Comparison of ENCODE assay signal across 10 cellular contexts in genomic region chr1:200038645-200038986, GRCh38. TPM values are rescaled to one million over a fixed set of nuclear protein-coding genes. Genes with fewer than 3 reads are reported as not detected.
DNase-seq lines count a peak whose midpoint lies in the region; ATAC-seq and TF ChIP-seq lines count a peak whose summit lies in the region.
"Had no signal": no experiment of that assay in that cellular context is flagged by ENCODE, and none has a peak within 500 bp of the region (broad histone marks: within the 10 kb centered on the region; RNA-seq: fewer than 3 reads in every experiment).

No MANE protein-coding gene starts in this region.

- no peak for TF ChIP-seq CTCF in nephron (IDR thresholded peaks at IDR 0.05; ENCODE audit: unreplicated experiment in 3 of 3)

- H3K9me3 Mint-ChIP-seq in nephron, result no peaks in the 10 kb centered on the region

- H3K4me3 ChIP-seq in ACC112 (ENCODE audit: low read depth, low read length) (peak overlapping the region; percentile 79), HUES64 (ENCODE audit: low read length) (peak overlapping the region; percentile 81), ectodermal cell (ENCODE audit: insufficient read depth, low read depth, low read length) (peak overlapping the region; percentile 41)

- peak overlapping the region; percentile 58 for H3K9ac ChIP-seq in HUES64 (ENCODE audit: low read depth, low read length)

- H3K4me3 Mint-ChIP-seq in nephron, result peak overlapping the region; percentile 80 to 82 (median 80)

- H3K9me3 ChIP-seq in HUES64 (ENCODE audit: insufficient read depth, low read depth, low read length) (no peaks in the 10 kb centered on the region), ectodermal cell (ENCODE audit: control insufficient read depth, low read length) (no peaks in the 10 kb centered on the region)

- no peak overlapping the region for H3K27ac ChIP-seq in ACC112 (ENCODE audit: low read depth, low read length)
- H3K27ac ChIP-seq in HUES64 (ENCODE audit: low read depth, low read length), result peak overlapping the region; percentile 74
- no peak overlapping the region for H3K27ac ChIP-seq in ectodermal cell (ENCODE audit: insufficient read depth, low read depth, low read length, poor library complexity, severe bottlenecking)

- H3K4me1 ChIP-seq in ACC112 (ENCODE audit: control insufficient read depth, insufficient read depth, low read length, unreplicated experiment) (peaks cover 14% of the 10 kb centered on the region), HUES64 (ENCODE audit: insufficient read depth, low read length) (peaks cover 35% of the 10 kb centered on the region), ectodermal cell (ENCODE audit: control insufficient read depth, insufficient read depth, low read length) (peaks cover 41% of the 10 kb centered on the region)

- no peaks in the 10 kb centered on the region for H3K79me2 ChIP-seq in ACC112 (ENCODE audit: control insufficient read depth, insufficient read depth, low read length, unreplicated experiment)

- DNase-seq in ureter (ENCODE audit: low spot score), result no peak
- no peak for DNase-seq in HPDE6-E6E7 (ENCODE audit: extremely low spot score)
- DNase-seq in AG20443 (ENCODE audit: low spot score), result no peak
- DNase-seq: NCI-H774 had no signal

- no peaks in the 10 kb centered on the region for H3K36me3 Mint-ChIP-seq in nephron (ENCODE audit: low read depth)

- H3K4me1 Mint-ChIP-seq in nephron, result peaks cover 40% of the 10 kb centered on the region

- peak overlapping the region; percentile 77 for H2AFZ ChIP-seq in ACC112 (ENCODE audit: low read length, unreplicated experiment)

- H3K27ac Mint-ChIP-seq in nephron, result no peak overlapping the region

- WGBS in HUES64, result 0% methylated on average over 19 of the region's 20 CpGs
- WGBS in ectodermal cell, 2 experiments, result 0% methylated on average over 16 to 20 of the region's 20 CpGs

- peaks cover 97% of the 10 kb centered on the region for H3K27me3 ChIP-seq in ACC112 (ENCODE audit: insufficient read depth, low read length)
- H3K27me3 ChIP-seq in HUES64 (ENCODE audit: insufficient read depth, low read length), result peaks cover 98% of the 10 kb centered on the region
- H3K27me3 ChIP-seq in ectodermal cell (ENCODE audit: control insufficient read depth, insufficient read depth, low read length, poor library complexity, severe bottlenecking), result peaks cover 100% of the 10 kb centered on the region

- H3K36me3 ChIP-seq in ACC112 (ENCODE audit: insufficient read depth, low read length) (no peaks in the 10 kb centered on the region), HUES64 (ENCODE audit: insufficient read depth, low read length) (no peaks in the 10 kb centered on the region), ectodermal cell (ENCODE audit: control insufficient read depth, insufficient read depth, low read length) (no peaks in the 10 kb centered on the region)

- no peak for ATAC-seq in HG03097 (IDR thresholded peaks at IDR 0.05; ENCODE audit: low FRiP score, unreplicated experiment)

- no peaks in the 10 kb centered on the region for H3K27me3 Mint-ChIP-seq in nephron (ENCODE audit: low read depth)

RNA-seq across cellular contexts. Expression of gene NR5A2, which starts 11.1 kb away (rescaled TPM):
- 7.2 TPM for polyA plus RNA-seq in HUES64 (2013, experiment 1 of 2)
- 6.9 TPM for polyA plus RNA-seq in HUES64 (2013, experiment 2 of 2)
- 0.15 TPM for polyA plus RNA-seq in ectodermal cell (2013, experiment 1 of 4)
- polyA plus RNA-seq in ectodermal cell (2013, experiment 2 of 4), result 0.05 TPM
- 0.27 TPM for polyA plus RNA-seq in ectodermal cell (2013, experiment 3 of 4)
- polyA plus RNA-seq in ectodermal cell (2013, experiment 4 of 4), result 0.20 TPM
- total RNA-seq in ureter, result 5.9 TPM
- total RNA-seq: activated CD8-positive, alpha-beta memory T cell treated with anti-CD3 and anti-CD28 coated beads for 36 hours had no signal
